Comparison of ENCODE assay signal across 8 cellular contexts in genomic region chr9:90964101-90965020, GRCh38.
DNase-seq lines count a peak whose midpoint lies in the region; ATAC-seq and TF ChIP-seq lines count a peak whose summit lies in the region.

No MANE protein-coding gene starts in this region.

- TF ChIP-seq CTCF in GM12873 (IDR thresholded peaks at IDR 0.05; ENCODE audit: insufficient read depth, low read depth, low read length, missing control alignments) (peak; percentile 34), NB4 (IDR thresholded peaks at IDR 0.05; ENCODE audit: low read depth, low read length) (no peak), esophagus squamous epithelium (IDR thresholded peaks at IDR 0.05) (no peak)

- H3K4me3 ChIP-seq in NB4 (ENCODE audit: low read depth, low read length) (no peak overlapping the region), esophagus squamous epithelium (peak overlapping the region in 1 of 4 donors; percentile 22)

- peaks cover 10 to 42% (median 17%) of the 10 kb centered on the region in 3 donors for H3K4me1 ChIP-seq in esophagus squamous epithelium

- WGBS in esophagus squamous epithelium, 2 donors = 47 to 48% methylated on average over 17 to 18 of the region's 26 CpGs

- peak; percentile 74 for ATAC-seq in sciatic nerve

- H3K27ac ChIP-seq in esophagus squamous epithelium = peak overlapping the region; percentile 36 to 79 (median 66)

- no peaks in the 10 kb centered on the region for H3K36me3 ChIP-seq in esophagus squamous epithelium

- H3K27me3 ChIP-seq in esophagus squamous epithelium = peaks cover 0 to 3% (median 0%) of the 10 kb centered on the region in 4 donors

- DNase-seq in NB4 (ENCODE audit: low read depth) (peak; percentile 58), esophagus squamous epithelium (lab: John Stamatoyannopoulos, UW) (no peak), sciatic nerve (ENCODE audit: low spot score) (no peak), AML-193 (lab: John Stamatoyannopoulos, UW) (no peak), T1000 (lab: John Stamatoyannopoulos, UW) (no peak), D341Med (ENCODE audit: low spot score) (no peak)
- no peak for DNase-seq in NK-92 treated with Interleukin-12 subunit alpha and Interleukin-12 subunit beta, amount 100 ng/mL, for 24 hours (lab: John Stamatoyannopoulos, UW)

- intact Hi-C loops in esophagus squamous epithelium (cut with DNase I) = no loop called here
- intact Hi-C loops in sciatic nerve (cut with DNase I) = no loop called here

- TF ChIP-seq POLR2A in NB4 (IDR thresholded peaks at IDR 0.05; ENCODE audit: extremely low read depth, insufficient read length) (no peak), esophagus squamous epithelium (IDR thresholded peaks at IDR 0.05) (no peak)

- no peaks in the 10 kb centered on the region for H3K9me3 ChIP-seq in esophagus squamous epithelium
